Comparison of ENCODE assay signal across 8 cellular contexts in genomic region chr9:77647659-77648457, GRCh38.
DNase-seq lines count a peak whose midpoint lies in the region; ATAC-seq lines count a peak whose summit lies in the region.

TSS of gene GNA14 (minus strand) at chr9:77648322. CDS start at chr9:77647793, 529 bp downstream.

- H3K27ac Mint-ChIP-seq in stimulated activated naive B cell treated with anti-CD40 and anti-IgM and Interleukin-4, amounts not matched to agents 10 μg/mL and 1 μg/mL and 100 μg/mL, for 72 hours, result peak within 1 kb of the TSS; percentile 66

- H3K9me3 Mint-ChIP-seq in stimulated activated naive B cell treated with anti-CD40 and anti-IgM and Interleukin-4, amounts not matched to agents 10 μg/mL and 1 μg/mL and 100 μg/mL, for 72 hours, result no peaks in the 10 kb centered on the region

- H3K4me1 Mint-ChIP-seq in stimulated activated naive B cell treated with anti-CD40 and anti-IgM and Interleukin-4, amounts not matched to agents 10 μg/mL and 1 μg/mL and 100 μg/mL, for 72 hours, result peaks cover 10 to 19% of the 10 kb centered on the region in 2 donors

- ATAC-seq in stimulated activated naive B cell treated with anti-CD40 and anti-IgM and Interleukin-4, amounts not matched to agents 10 μg/mL and 1 μg/mL and 100 μg/mL, for 72 hours (replicated peaks), result no peak
- ATAC-seq in GM19455 (IDR thresholded peaks at IDR 0.05; ENCODE audit: unreplicated experiment), result no peak

- DNase-seq in NCI-H748 (lab: John Stamatoyannopoulos, UW; ENCODE audit: unreplicated experiment) (peak; percentile 9), NCI-H748 treated with DMSO at 0.1 percent for 48 hours (lab: John Stamatoyannopoulos, UW) (no peak), astrocyte of the hippocampus (ENCODE audit: low read depth, low spot score) (peak; percentile 45), iris pigment epithelial cell (ENCODE audit: low read depth) (peak; percentile 28), Kasumi-1 (lab: John Stamatoyannopoulos, UW) (no peak), foreskin melanocyte (no peak)
- no peak for DNase-seq in stimulated activated naive B cell treated with anti-CD40 and anti-IgM and Interleukin-4, amounts not matched to agents 10 μg/mL and 1 μg/mL and 100 μg/mL, for 72 hours

- H3K27me3 Mint-ChIP-seq in stimulated activated naive B cell treated with anti-CD40 and anti-IgM and Interleukin-4, amounts not matched to agents 10 μg/mL and 1 μg/mL and 100 μg/mL, for 72 hours, result peaks cover 48 to 53% of the 10 kb centered on the region in 2 donors

- H3K4me3 Mint-ChIP-seq in stimulated activated naive B cell treated with anti-CD40 and anti-IgM and Interleukin-4, amounts not matched to agents 10 μg/mL and 1 μg/mL and 100 μg/mL, for 72 hours, result peak within 1 kb of the TSS; percentile 61 to 70

- no peaks in the 10 kb centered on the region for H3K36me3 Mint-ChIP-seq in stimulated activated naive B cell treated with anti-CD40 and anti-IgM and Interleukin-4, amounts not matched to agents 10 μg/mL and 1 μg/mL and 100 μg/mL, for 72 hours

Comparison
In these comparisons a context has a peak if more than half of its experiments do, and no peak if none do; other contexts are left out.
1. DNase-seq: peak in NCI-H748 (single experiment), astrocyte of the hippocampus (single experiment) and iris pigment epithelial cell (single experiment); none in NCI-H748 treated with DMSO at 0.1 percent for 48 hours (single experiment), stimulated activated naive B cell treated with anti-CD40 and anti-IgM and Interleukin-4, amounts not matched to agents 10 μg/mL and 1 μg/mL and 100 μg/mL, for 72 hours (single experiment), Kasumi-1 (0 of 2) and foreskin melanocyte (single experiment).